ENCODE assay signal across 13 cellular contexts in genomic region chr9:97704327-97704677, GRCh38. TPM values are rescaled to one million over a fixed set of nuclear protein-coding genes. Genes with fewer than 3 reads are reported as not detected.
DNase-seq lines count a peak whose midpoint lies in the region; ATAC-seq and TF ChIP-seq lines count a peak whose summit lies in the region.
"Had no signal": no experiment of that assay in that cellular context is flagged by ENCODE, and none has a peak within 500 bp of the region (broad histone marks: within the 10 kb centered on the region; RNA-seq: fewer than 3 reads in every experiment).

No MANE protein-coding gene starts in this region.

- ATAC-seq in GM19463 (IDR thresholded peaks at IDR 0.05; ENCODE audit: unreplicated experiment): no peak
- no peak for ATAC-seq in HG03280 (IDR thresholded peaks at IDR 0.05; ENCODE audit: unreplicated experiment)
- ATAC-seq: Panc1 had no signal

- peaks cover 25% of the 10 kb centered on the region for H3K4me1 Mint-ChIP-seq in T-helper 2 cell treated with Interferon-gamma antibody and Interleukin-4, amounts not matched to agents 5 μg/mL and 100 μg/mL, for 36 hours (ENCODE audit: low read depth)
- H3K4me1 Mint-ChIP-seq in activated CD4-positive, alpha-beta memory T cell treated with anti-CD3 and anti-CD28 coated beads for 36 hours (ENCODE audit: low read depth): peaks cover 33% of the 10 kb centered on the region

- peak overlapping the region; percentile 80 for H3K27ac Mint-ChIP-seq in T-helper 2 cell treated with Interferon-gamma antibody and Interleukin-4, amounts not matched to agents 5 μg/mL and 100 μg/mL, for 36 hours
- H3K27ac Mint-ChIP-seq in activated CD4-positive, alpha-beta memory T cell treated with anti-CD3 and anti-CD28 coated beads for 36 hours: peak overlapping the region; percentile 91
- H3K27ac Mint-ChIP-seq: activated naive CD8-positive, alpha-beta T cell treated with anti-CD3 and anti-CD28 coated beads, Interleukin-2, amount 10 ng/mL, durations not matched to agents 7 days and 5 days; dendritic cell treated with granulocyte-macrophage colony-stimulating factor and Interleukin-4, amounts not matched to agents 40 ng/mL and 50 ng/mL, for 4 days had no signal

- TF ChIP-seq CTCF in esophagus squamous epithelium (IDR thresholded peaks at IDR 0.05) (no peak), stomach (IDR thresholded peaks at IDR 0.05) (no peak)

- no peak for TF ChIP-seq EP300 in stomach (IDR thresholded peaks at IDR 0.05)

- no peak for DNase-seq in T-helper 2 cell treated with Interferon-gamma antibody and Interleukin-4, amounts not matched to agents 5 μg/mL and 100 μg/mL, for 36 hours (ENCODE audit: low spot score)
- no peak for DNase-seq in T-helper 2 cell
- DNase-seq in activated CD4-positive, alpha-beta memory T cell treated with anti-CD3 and anti-CD28 coated beads for 36 hours: no peak
- DNase-seq in esophagus squamous epithelium (lab: John Stamatoyannopoulos, UW): no peak
- no peak for DNase-seq in stomach
- DNase-seq in NCI-H1694 treated with DMSO at 0.1 percent for 48 hours (lab: John Stamatoyannopoulos, UW): no peak
- DNase-seq: activated CD8-positive, alpha-beta memory T cell treated with anti-CD3 and anti-CD28 coated beads for 24 hours; activated naive CD8-positive, alpha-beta T cell treated with anti-CD3 and anti-CD28 coated beads, Interleukin-2, amount 10 ng/mL, durations not matched to agents 7 days and 5 days; NCI-H510A had no signal

- H3K9me3 Mint-ChIP-seq in T-helper 2 cell treated with Interferon-gamma antibody and Interleukin-4, amounts not matched to agents 5 μg/mL and 100 μg/mL, for 36 hours: no peaks in the 10 kb centered on the region
- no peaks in the 10 kb centered on the region for H3K9me3 Mint-ChIP-seq in activated CD4-positive, alpha-beta memory T cell treated with anti-CD3 and anti-CD28 coated beads for 36 hours
- H3K9me3 Mint-ChIP-seq: activated naive CD8-positive, alpha-beta T cell treated with anti-CD3 and anti-CD28 coated beads, Interleukin-2, amount 10 ng/mL, durations not matched to agents 7 days and 5 days; dendritic cell treated with granulocyte-macrophage colony-stimulating factor and Interleukin-4, amounts not matched to agents 40 ng/mL and 50 ng/mL, for 4 days had no signal

- peaks cover 13% of the 10 kb centered on the region for H3K27me3 Mint-ChIP-seq in T-helper 2 cell treated with Interferon-gamma antibody and Interleukin-4, amounts not matched to agents 5 μg/mL and 100 μg/mL, for 36 hours (ENCODE audit: low read depth)
- H3K27me3 Mint-ChIP-seq in activated CD4-positive, alpha-beta memory T cell treated with anti-CD3 and anti-CD28 coated beads for 36 hours: peaks cover 8% of the 10 kb centered on the region

- POLR2A ChIA-PET in activated CD4-positive, alpha-beta memory T cell treated with anti-CD3 and anti-CD28 coated beads for 36 hours (lab: Charles Lee): no interaction called here

- H3K4me3 Mint-ChIP-seq in T-helper 2 cell treated with Interferon-gamma antibody and Interleukin-4, amounts not matched to agents 5 μg/mL and 100 μg/mL, for 36 hours: no peak overlapping the region
- H3K4me3 Mint-ChIP-seq in activated CD4-positive, alpha-beta memory T cell treated with anti-CD3 and anti-CD28 coated beads for 36 hours: no peak overlapping the region
- H3K4me3 Mint-ChIP-seq: activated naive CD8-positive, alpha-beta T cell treated with anti-CD3 and anti-CD28 coated beads, Interleukin-2, amount 10 ng/mL, durations not matched to agents 7 days and 5 days; dendritic cell treated with granulocyte-macrophage colony-stimulating factor and Interleukin-4, amounts not matched to agents 40 ng/mL and 50 ng/mL, for 4 days had no signal

- H3K27ac ChIP-seq in esophagus squamous epithelium (peak overlapping the region; percentile 67 to 86 (median 74)), stomach (peak overlapping the region in 4 of 5 donors; percentile 45 to 74 (median 73))

- no peak overlapping the region for H3K4me3 ChIP-seq in esophagus squamous epithelium
- H3K4me3 ChIP-seq in stomach: no peak overlapping the region

- intact Hi-C loops in activated CD4-positive, alpha-beta memory T cell treated with anti-CD3 and anti-CD28 coated beads for 36 hours (cut with micrococcal nuclease): loop anchor here (10.0 kb wide), 1 partner anchor 330 kb away; no protein-coding TSS in a partner anchor
- intact Hi-C loops in esophagus squamous epithelium (cut with DNase I) (no loop called here), stomach (cut with DNase I; ENCODE audit: low total_unique reads) (no loop called here)

- CTCF ChIA-PET in activated CD4-positive, alpha-beta memory T cell treated with anti-CD3 and anti-CD28 coated beads for 36 hours (lab: Charles Lee): interaction anchor here (0.6 to 3.1 kb wide), 5 partner anchors 10 to 397 kb away, joined by 3 to 21 read pairs (median 3); no protein-coding TSS in a partner anchor

- H3K36me3 Mint-ChIP-seq in T-helper 2 cell treated with Interferon-gamma antibody and Interleukin-4, amounts not matched to agents 5 μg/mL and 100 μg/mL, for 36 hours (ENCODE audit: low read depth): no peaks in the 10 kb centered on the region
- H3K36me3 Mint-ChIP-seq in activated CD4-positive, alpha-beta memory T cell treated with anti-CD3 and anti-CD28 coated beads for 36 hours: no peaks in the 10 kb centered on the region
- H3K36me3 Mint-ChIP-seq: activated naive CD8-positive, alpha-beta T cell treated with anti-CD3 and anti-CD28 coated beads, Interleukin-2, amount 10 ng/mL, durations not matched to agents 7 days and 5 days had no signal

- no peak for TF ChIP-seq POLR2A in esophagus squamous epithelium (IDR thresholded peaks at IDR 0.05)
- no peak for TF ChIP-seq POLR2A in stomach (IDR thresholded peaks at IDR 0.05)

- 32 to 35% methylated on average over 3 of the region's 3 CpGs for WGBS in esophagus squamous epithelium, 2 donors
- 69 to 85% (median 74%) methylated on average over 3 of the region's 3 CpGs for WGBS in stomach, 5 donors

- H3K4me1 ChIP-seq in esophagus squamous epithelium: peaks cover 0 to 24% (median 4%) of the 10 kb centered on the region in 3 donors
- H3K4me1 ChIP-seq in stomach: peaks cover 0 to 15% (median 7%) of the 10 kb centered on the region in 4 donors

- H3K9me3 ChIP-seq in esophagus squamous epithelium (no peaks in the 10 kb centered on the region), stomach (no peaks in the 10 kb centered on the region)

- no peaks in the 10 kb centered on the region for H3K36me3 ChIP-seq in esophagus squamous epithelium
- no peaks in the 10 kb centered on the region for H3K36me3 ChIP-seq in stomach

- H3K27me3 ChIP-seq in esophagus squamous epithelium (peaks cover 0 to 4% (median 0%) of the 10 kb centered on the region in 4 donors), stomach (no peaks in the 10 kb centered on the region)

RNA-seq across cellular contexts. Expression of gene XPA, which starts 7.2 kb away (rescaled TPM):
- total RNA-seq in activated CD4-positive, alpha-beta memory T cell treated with anti-CD3 and anti-CD28 coated beads for 36 hours: 1 to 10 TPM; 8.5 to 9.6 TPM
- total RNA-seq in esophagus squamous epithelium: 10 to 100 TPM in 2 of 4 donors, 1 to 10 TPM in 2; 8.5 to 14.5 (median 10.3) TPM
- total RNA-seq in stomach: 10 to 100 TPM in 4 of 5 donors, 1 to 10 TPM in 1; 1.3 to 31.0 (median 25.7) TPM
- polyA plus RNA-seq in stomach: 10 to 100 TPM; 21.6 to 26.6 (median 22.1) TPM
